ENCODE assay signal across 9 cellular contexts in the genomic region with DNA sequence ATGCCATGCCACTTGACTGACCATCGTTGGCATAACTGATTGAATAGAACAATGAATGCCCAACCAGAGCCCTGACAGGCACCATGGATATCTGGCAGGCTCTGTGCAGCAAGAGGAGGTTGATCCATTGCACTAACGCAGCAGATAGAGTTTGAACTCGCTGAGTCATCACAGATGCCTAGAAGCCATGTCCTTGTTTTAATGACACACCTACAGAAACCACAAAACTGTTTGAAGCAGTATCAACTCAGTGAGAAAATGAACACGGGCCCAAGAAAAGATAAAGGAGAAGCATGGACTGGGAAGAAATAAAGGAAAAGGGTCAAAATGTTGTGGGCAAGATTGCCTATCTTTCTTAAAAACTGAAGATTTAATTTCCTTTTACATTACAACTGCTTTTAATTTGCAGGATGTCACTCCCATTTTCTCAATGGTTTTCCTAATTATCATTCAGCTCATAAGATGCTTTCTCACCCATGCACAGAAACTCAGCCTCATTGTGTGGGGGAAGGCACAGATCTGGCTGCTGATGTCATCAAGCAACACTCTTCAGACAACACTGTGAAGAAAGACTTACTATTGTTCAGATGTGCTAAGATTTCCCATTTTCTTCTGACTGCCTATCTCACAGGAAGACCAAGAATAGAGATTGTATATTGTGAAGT.
A peak's percentile ranks its signal among the peaks of the same experiment; 100 is the strongest.
DNase-seq lines count a peak whose midpoint lies in the region; ATAC-seq, FAIRE-seq and TF ChIP-seq lines count a peak whose summit lies in the region.
"Had no signal": no experiment of that assay in that cellular context is flagged by ENCODE, and none has a peak within 500 bp of the region (broad histone marks: within the 10 kb centered on the region; RNA-seq: fewer than 3 reads in every experiment).

No MANE protein-coding gene starts in this region.

- FAIRE-seq in GM12891 (lab: Jason Lieb, UNC), result peak; percentile 78
- FAIRE-seq in kidney (lab: Jason Lieb, UNC), result no peak

- H3K27me3 Mint-ChIP-seq in activated CD4-positive, alpha-beta memory T cell treated with anti-CD3 and anti-CD28 coated beads, Interleukin-2, amount 10 ng/mL, durations not matched to agents 7 days and 5 days, result no peaks in the 10 kb centered on the region
- H3K27me3 Mint-ChIP-seq: IgD-negative memory B cell had no signal

- H3K4me3 Mint-ChIP-seq in activated CD4-positive, alpha-beta memory T cell treated with anti-CD3 and anti-CD28 coated beads, Interleukin-2, amount 10 ng/mL, durations not matched to agents 7 days and 5 days, result no peak overlapping the region
- H3K4me3 Mint-ChIP-seq: IgD-negative memory B cell had no signal

- no peak overlapping the region for H3K4me3 ChIP-seq in esophagus muscularis mucosa
- no peak overlapping the region for H3K4me3 ChIP-seq in kidney (ENCODE audit: low read length in 2 of 2)

- no peak for DNase-seq in GM12891 (ENCODE audit: insufficient read length, low spot score)
- DNase-seq in activated CD4-positive, alpha-beta memory T cell treated with anti-CD3 and anti-CD28 coated beads, Interleukin-2, amount 10 ng/mL, durations not matched to agents 7 days and 5 days, result peak; percentile 43
- DNase-seq in kidney glomerular epithelial cell (lab: John Stamatoyannopoulos, UW), result peak; percentile 67
- no peak for DNase-seq in central memory CD4-positive, alpha-beta T cell
- DNase-seq in HuH-7 (ENCODE audit: low spot score), result no peak
- DNase-seq in esophagus muscularis mucosa (ENCODE audit: extremely low spot score), result no peak
- no peak for DNase-seq in kidney

- H3K36me3 ChIP-seq in esophagus muscularis mucosa (no peaks in the 10 kb centered on the region), kidney (ENCODE audit: control insufficient read depth in 1 of 2, insufficient read depth in 2 of 2, low read length in 2 of 2) (no peaks in the 10 kb centered on the region)

- intact Hi-C loops in esophagus muscularis mucosa (cut with DNase I), result no loop called here
- intact Hi-C loops in kidney (cut with DNase I), result no loop called here

- TF ChIP-seq EP300 in esophagus muscularis mucosa (IDR thresholded peaks at IDR 0.05), result no peak

- H3K4me1 ChIP-seq in esophagus muscularis mucosa (peaks cover 9 to 24% (median 20%) of the 10 kb centered on the region in 4 donors), kidney (ENCODE audit: control insufficient read depth in 1 of 2, insufficient read depth in 1 of 2, low read depth in 1 of 2, low read length in 2 of 2) (no peaks in the 10 kb centered on the region)

- H3K36me3 Mint-ChIP-seq in activated CD4-positive, alpha-beta memory T cell treated with anti-CD3 and anti-CD28 coated beads, Interleukin-2, amount 10 ng/mL, durations not matched to agents 7 days and 5 days (ENCODE audit: low read depth), result no peaks in the 10 kb centered on the region
- H3K36me3 Mint-ChIP-seq: IgD-negative memory B cell had no signal

- H3K9me3 Mint-ChIP-seq in activated CD4-positive, alpha-beta memory T cell treated with anti-CD3 and anti-CD28 coated beads, Interleukin-2, amount 10 ng/mL, durations not matched to agents 7 days and 5 days, result no peaks in the 10 kb centered on the region

- no peak overlapping the region for H3K9ac ChIP-seq in kidney (ENCODE audit: low read length in 2 of 2)

- POLR2A ChIA-PET in activated CD4-positive, alpha-beta memory T cell treated with anti-CD3 and anti-CD28 coated beads, Interleukin-2, amount 10 ng/mL, durations not matched to agents 7 days and 5 days (lab: Charles Lee), result interaction anchor here (0.6 to 1.8 kb wide), 3 partner anchors 25 to 128 kb away, joined by 3 to 4 read pairs (median 3); no protein-coding TSS in a partner anchor

- CTCF ChIA-PET in activated CD4-positive, alpha-beta memory T cell treated with anti-CD3 and anti-CD28 coated beads, Interleukin-2, amount 10 ng/mL, durations not matched to agents 7 days and 5 days (lab: Charles Lee), result no interaction called here

- TF ChIP-seq CTCF in esophagus muscularis mucosa (IDR thresholded peaks at IDR 0.05) (no peak), kidney (IDR thresholded peaks at IDR 0.05; ENCODE audit: borderline replicate concordance, extremely low read depth, insufficient read depth) (no peak)

- H3K4me1 Mint-ChIP-seq in activated CD4-positive, alpha-beta memory T cell treated with anti-CD3 and anti-CD28 coated beads, Interleukin-2, amount 10 ng/mL, durations not matched to agents 7 days and 5 days, result peaks cover 43% of the 10 kb centered on the region

- TF ChIP-seq POLR2A in GM12891 (IDR thresholded peaks at IDR 0.05; ENCODE audit: low read depth, low read length), result no peak
- TF ChIP-seq POLR2A in esophagus muscularis mucosa (IDR thresholded peaks at IDR 0.05; ENCODE audit: low read depth), result no peak

- H3K27ac ChIP-seq in esophagus muscularis mucosa (replicated peaks in 1 of 4) (no peak overlapping the region), kidney (ENCODE audit: low read depth in 2 of 2, low read length in 2 of 2) (no peak overlapping the region)

- peak overlapping the region; percentile 58 for H3K27ac Mint-ChIP-seq in activated CD4-positive, alpha-beta memory T cell treated with anti-CD3 and anti-CD28 coated beads, Interleukin-2, amount 10 ng/mL, durations not matched to agents 7 days and 5 days
- H3K27ac Mint-ChIP-seq: IgD-negative memory B cell had no signal

- WGBS in esophagus muscularis mucosa, result 65% methylated on average over 4 of the region's 4 CpGs

- H3K9me3 ChIP-seq in esophagus muscularis mucosa, result no peaks in the 10 kb centered on the region
- H3K9me3 ChIP-seq in kidney (ENCODE audit: control insufficient read depth in 1 of 2, low read length in 2 of 2), result no peaks in the 10 kb centered on the region

- H3K27me3 ChIP-seq in esophagus muscularis mucosa, result no peaks in the 10 kb centered on the region

- ATAC-seq in HG02973 (IDR thresholded peaks at IDR 0.05; ENCODE audit: unreplicated experiment), result peak; percentile 42

TF ChIP-seq in GM12891, 5 proteins besides CTCF, POLR2A, EP300 and RAD21:
- TF ChIP-seq POU2F2 (IDR thresholded peaks at IDR 0.05; ENCODE audit: low read depth, low read length) (no peak), POLR2AphosphoS5 (IDR thresholded peaks at IDR 0.05; ENCODE audit: low read depth, low read length) (no peak), PAX5 (IDR thresholded peaks at IDR 0.05; ENCODE audit: insufficient read depth, low read length, severe bottlenecking) (no peak), SPI1 (IDR thresholded peaks at IDR 0.05; ENCODE audit: low read depth, low read length) (no peak), TAF1 (IDR thresholded peaks at IDR 0.05; ENCODE audit: low read depth, low read length) (no peak)

Comparison
In these comparisons a context has a peak if more than half of its experiments do, and no peak if none do; other contexts are left out.
1. DNase-seq: peak in activated CD4-positive, alpha-beta memory T cell treated with anti-CD3 and anti-CD28 coated beads, Interleukin-2, amount 10 ng/mL, durations not matched to agents 7 days and 5 days (single experiment) and kidney glomerular epithelial cell (single experiment); none in GM12891 (single experiment), central memory CD4-positive, alpha-beta T cell (single experiment), HuH-7 (single experiment), esophagus muscularis mucosa (single experiment) and kidney (single experiment).